8 cellular contexts compared by ENCODE assay signal in the genomic region with DNA sequence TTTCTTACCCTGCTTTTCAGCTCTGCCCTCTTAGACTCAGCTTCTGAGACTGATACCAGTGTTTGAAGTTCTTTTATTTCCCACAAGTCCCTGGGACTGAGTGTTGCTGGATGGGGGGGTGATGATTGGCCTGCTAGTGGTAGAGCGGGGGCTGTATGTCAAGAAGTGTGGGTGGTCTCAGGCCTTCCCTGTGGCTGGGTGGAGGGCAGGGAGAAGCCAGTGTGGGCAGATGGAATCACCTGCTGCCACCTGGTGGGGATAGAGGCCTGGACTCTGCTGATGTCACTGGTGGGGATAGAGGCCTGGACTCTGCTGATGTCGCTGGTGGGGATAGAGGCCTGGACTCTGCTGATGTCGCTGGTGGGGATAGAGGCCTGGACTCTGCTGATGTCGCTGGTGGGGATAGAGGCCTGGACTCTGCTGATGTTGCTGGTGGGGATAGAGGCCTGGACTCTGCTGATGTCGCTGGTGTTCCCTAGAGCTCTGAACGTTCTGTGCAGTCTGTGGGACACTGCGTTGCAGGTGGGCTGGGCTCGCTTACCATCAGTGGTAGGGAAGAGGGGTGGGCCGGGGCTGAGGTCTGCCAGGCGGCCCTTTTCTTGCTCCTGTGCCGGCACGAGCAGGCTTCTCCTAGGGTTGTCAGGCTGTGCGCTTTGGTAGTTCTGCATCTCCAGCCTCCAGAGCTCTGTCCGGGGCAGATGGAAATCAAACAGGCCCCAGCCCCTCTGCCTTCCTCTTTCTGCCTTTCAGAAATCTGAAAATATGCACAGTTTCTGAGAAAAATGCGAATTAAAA.
A peak's percentile ranks its signal among the peaks of the same experiment; 100 is the strongest.
DNase-seq lines count a peak whose midpoint lies in the region; ATAC-seq and TF ChIP-seq lines count a peak whose summit lies in the region.

No MANE protein-coding gene starts in this region.

- H3K36me3 ChIP-seq in esophagus squamous epithelium: peaks cover 0 to 29% (median 0%) of the 10 kb centered on the region in 3 donors

- POLR2A ChIA-PET in activated CD4-positive, alpha-beta T cell treated with anti-CD3 and anti-CD28 coated beads for 36 hours (lab: Charles Lee): no interaction called here

- peak; percentile 77 for ATAC-seq in activated CD4-positive, alpha-beta T cell treated with anti-CD3 and anti-CD28 coated beads for 36 hours

- peak; percentile 59 for DNase-seq in activated CD4-positive, alpha-beta T cell treated with anti-CD3 and anti-CD28 coated beads for 36 hours
- no peak for DNase-seq in activated CD4-positive, alpha-beta T cell treated with anti-CD3 and anti-CD28 coated beads for 1 hour
- DNase-seq in LHCN-M2 (ENCODE audit: low read depth) (peak; percentile 22), esophagus squamous epithelium (lab: John Stamatoyannopoulos, UW) (no peak), progenitor cell of endocrine pancreas (ENCODE audit: low spot score, unreplicated experiment) (peak; percentile 22), AML-193 (lab: John Stamatoyannopoulos, UW) (no peak), CD1c-positive myeloid dendritic cell (ENCODE audit: extremely low spot score) (no peak)
- DNase-seq in activated CD4-positive, alpha-beta T cell treated with anti-CD3 and anti-CD28 coated beads, Interleukin-2, amount 50 U/mL, for 4 hours: peak; percentile 38

- H3K27ac Mint-ChIP-seq in activated CD4-positive, alpha-beta T cell treated with anti-CD3 and anti-CD28 coated beads for 36 hours: no peak overlapping the region
- peak overlapping the region; percentile 88 for H3K27ac Mint-ChIP-seq in progenitor cell of endocrine pancreas

- H3K9me3 ChIP-seq in esophagus squamous epithelium: no peaks in the 10 kb centered on the region

- H3K9me3 Mint-ChIP-seq in activated CD4-positive, alpha-beta T cell treated with anti-CD3 and anti-CD28 coated beads for 36 hours (ENCODE audit: low read depth): no peaks in the 10 kb centered on the region
- no peaks in the 10 kb centered on the region for H3K9me3 Mint-ChIP-seq in progenitor cell of endocrine pancreas (ENCODE audit: low read depth)

- H3K27me3 Mint-ChIP-seq in activated CD4-positive, alpha-beta T cell treated with anti-CD3 and anti-CD28 coated beads for 36 hours: no peaks in the 10 kb centered on the region
- H3K27me3 Mint-ChIP-seq in progenitor cell of endocrine pancreas: no peaks in the 10 kb centered on the region

- H3K27ac ChIP-seq in esophagus squamous epithelium: peak overlapping the region in 2 of 4 donors; percentile 23 to 34

- peaks cover 11% of the 10 kb centered on the region for H3K36me3 Mint-ChIP-seq in activated CD4-positive, alpha-beta T cell treated with anti-CD3 and anti-CD28 coated beads for 36 hours (ENCODE audit: low read depth)
- no peaks in the 10 kb centered on the region for H3K36me3 Mint-ChIP-seq in progenitor cell of endocrine pancreas (ENCODE audit: insufficient read depth)

- H3K4me1 ChIP-seq in esophagus squamous epithelium: peaks cover 4 to 78% (median 6%) of the 10 kb centered on the region in 3 donors

- no peak overlapping the region for H3K4me3 Mint-ChIP-seq in activated CD4-positive, alpha-beta T cell treated with anti-CD3 and anti-CD28 coated beads for 36 hours
- H3K4me3 Mint-ChIP-seq in progenitor cell of endocrine pancreas (ENCODE audit: low read depth): no peak overlapping the region

- intact Hi-C loops in activated CD4-positive, alpha-beta T cell treated with anti-CD3 and anti-CD28 coated beads for 36 hours (cut with DNase I, micrococcal nuclease): loop anchor here in 1 of 2 experiments (2.0 kb wide), 1 partner anchor 150 kb away; no protein-coding TSS in a partner anchor
- intact Hi-C loops in esophagus squamous epithelium (cut with DNase I): loop anchor here (10.0 kb wide), 1 partner anchor 152 kb away; no protein-coding TSS in a partner anchor

- no peak overlapping the region for H3K4me3 ChIP-seq in esophagus squamous epithelium

- WGBS in esophagus squamous epithelium, 2 donors: 87 to 93% methylated on average over 3 to 10 of the region's 15 CpGs

- TF ChIP-seq POLR2A in esophagus squamous epithelium (IDR thresholded peaks at IDR 0.05): no peak

- TF ChIP-seq CTCF in esophagus squamous epithelium (IDR thresholded peaks at IDR 0.05) (peak in 5 of 6 experiments; percentile 14 to 50 (median 38)), progenitor cell of endocrine pancreas (IDR thresholded peaks at IDR 0.05; ENCODE audit: unreplicated experiment) (peak; percentile 57)

- peaks cover 31% of the 10 kb centered on the region for H3K4me1 Mint-ChIP-seq in activated CD4-positive, alpha-beta T cell treated with anti-CD3 and anti-CD28 coated beads for 36 hours
- H3K4me1 Mint-ChIP-seq in progenitor cell of endocrine pancreas (ENCODE audit: low read depth): peaks cover 13% of the 10 kb centered on the region

- CTCF ChIA-PET in activated CD4-positive, alpha-beta T cell treated with anti-CD3 and anti-CD28 coated beads for 36 hours (lab: Charles Lee): interaction anchor here (0.7 to 3.5 kb wide), 6 partner anchors 9 to 158 kb away, joined by 3 to 20 read pairs (median 4); no protein-coding TSS in a partner anchor

- no peaks in the 10 kb centered on the region for H3K27me3 ChIP-seq in esophagus squamous epithelium

Comparison
In these comparisons a context has a peak if more than half of its experiments do, and no peak if none do; other contexts are left out.
1. DNase-seq: peak in activated CD4-positive, alpha-beta T cell treated with anti-CD3 and anti-CD28 coated beads for 36 hours (single experiment), LHCN-M2 (single experiment), activated CD4-positive, alpha-beta T cell treated with anti-CD3 and anti-CD28 coated beads, Interleukin-2, amount 50 U/mL, for 4 hours (2 of 2) and progenitor cell of endocrine pancreas (single experiment); none in activated CD4-positive, alpha-beta T cell treated with anti-CD3 and anti-CD28 coated beads for 1 hour (single experiment), esophagus squamous epithelium (single experiment), AML-193 (0 of 2) and CD1c-positive myeloid dendritic cell (single experiment).